In the genomic region with DNA sequence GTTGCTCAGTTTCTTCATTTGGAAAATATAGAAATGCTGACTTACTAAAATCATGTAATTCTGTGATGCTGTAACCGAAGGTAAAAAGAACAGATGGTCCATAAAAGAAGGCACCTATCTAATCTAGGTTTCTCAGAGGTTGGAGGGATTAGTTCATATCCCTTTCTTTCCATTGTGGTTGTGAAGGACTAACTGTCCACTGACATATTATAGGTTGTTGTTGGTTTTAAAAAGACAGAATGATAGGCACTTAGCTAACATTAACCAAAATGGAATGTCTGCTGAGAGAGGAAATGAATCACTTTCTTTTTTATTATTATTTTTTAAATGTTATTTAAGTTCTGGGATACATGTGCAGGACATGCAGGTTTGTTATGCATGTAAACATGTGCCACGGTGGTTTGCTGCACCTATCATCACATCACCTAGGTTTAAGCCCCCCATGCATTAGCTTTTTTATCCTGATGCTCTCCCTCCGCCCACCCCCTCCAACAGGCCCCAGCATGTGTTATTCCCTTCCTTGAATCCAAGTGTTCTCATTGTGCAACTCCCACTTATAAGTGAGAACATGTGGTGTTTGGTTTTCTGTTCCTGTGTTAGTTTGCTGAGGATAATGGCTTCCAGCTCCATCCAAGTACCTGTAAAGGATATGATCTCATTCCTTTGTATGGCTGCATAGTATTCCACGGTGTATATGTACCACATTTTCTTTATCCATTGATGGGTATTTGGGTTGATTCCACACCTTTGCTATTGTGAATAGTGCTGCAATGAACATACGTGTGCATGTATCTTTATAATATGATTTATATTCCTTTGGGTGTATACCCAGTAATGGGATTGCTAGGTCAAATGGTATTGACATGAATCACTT, we compare ENCODE assay signal across 22 cellular contexts.
DNase-seq lines count a peak whose midpoint lies in the region; ATAC-seq and TF ChIP-seq lines count a peak whose summit lies in the region.
"Had no signal": no experiment of that assay in that cellular context is flagged by ENCODE, and none has a peak within 500 bp of the region (broad histone marks: within the 10 kb centered on the region; RNA-seq: fewer than 3 reads in every experiment).

No MANE protein-coding gene starts in this region.

- peak overlapping the region; percentile 29; the same call in 1 of the 2 replicates for H3K4me3 ChIP-seq in ACC112 (ENCODE audit: low read depth, low read length)
- H3K4me3 ChIP-seq in astrocyte of the spinal cord (ENCODE audit: low read depth, low read length), result no peak overlapping the region
- no peak overlapping the region for H3K4me3 ChIP-seq in foreskin fibroblast (ENCODE audit: low read depth in 1 of 2, low read length in 2 of 2)
- H3K4me3 ChIP-seq: cardiac muscle cell, stomach had no signal

- peak overlapping the region; percentile 83 for H2AFZ ChIP-seq in ACC112 (ENCODE audit: low read length, unreplicated experiment)

- H3K27me3 ChIP-seq in ACC112 (ENCODE audit: insufficient read depth, low read length), result no peaks in the 10 kb centered on the region
- H3K27me3 ChIP-seq: cardiac muscle cell, stomach had no signal

- peak; percentile 26 for DNase-seq in HPDE6-E6E7 (ENCODE audit: extremely low spot score)
- DNase-seq in astrocyte of the spinal cord (ENCODE audit: low read depth, low spot score), result peak; percentile 35
- peak; percentile 43 to 73 for DNase-seq in foreskin fibroblast
- no peak for DNase-seq in activated CD4-positive, alpha-beta T cell treated with anti-CD3 and anti-CD28 coated beads for 4 hours
- DNase-seq: ACHN; activated CD4-positive, alpha-beta T cell treated with anti-CD3 and anti-CD28 coated beads, Interleukin-2, amount 10 ng/mL, durations not matched to agents 7 days and 5 days; activated naive CD4-positive, alpha-beta T cell treated with anti-CD3 and anti-CD28 coated beads, Interleukin-2, amount 50 U/mL, for 16 hours; activated T-cell treated with anti-CD3 and anti-CD28 coated beads for 4 hours; CD4-positive, alpha-beta memory T cell; DMS79 treated with DMSO at 0.1 percent for 48 hours; effector CD8-positive, alpha-beta T cell; foreskin melanocyte; left ventricle myocardium superior; NCI-H1092; NCI-H748 treated with DMSO at 0.1 percent for 48 hours; nucleus accumbens; stomach had no signal

- H3K4me1 ChIP-seq in ACC112 (ENCODE audit: control insufficient read depth, insufficient read depth, low read length, unreplicated experiment), result peaks cover 24% of the 10 kb centered on the region
- H3K4me1 ChIP-seq: stomach had no signal

- in situ Hi-C loops in astrocyte of the spinal cord (cut with HindIII; ENCODE audit: low sequenced_read_pairs), result no loop called here

- ATAC-seq in HG02840 (IDR thresholded peaks at IDR 0.05; ENCODE audit: low FRiP score, unreplicated experiment) (no peak), HG02852 (IDR thresholded peaks at IDR 0.05; ENCODE audit: unreplicated experiment) (no peak), HG02571 (IDR thresholded peaks at IDR 0.05; ENCODE audit: unreplicated experiment) (no peak)
- ATAC-seq: left ventricle myocardium superior had no signal

- no peaks in the 10 kb centered on the region for H3K79me2 ChIP-seq in ACC112 (ENCODE audit: control insufficient read depth, insufficient read depth, low read length, unreplicated experiment)

- H3K36me3 ChIP-seq in ACC112 (ENCODE audit: insufficient read depth, low read length), result no peaks in the 10 kb centered on the region
- H3K36me3 ChIP-seq: cardiac muscle cell, stomach had no signal

- TF ChIP-seq CTCF in astrocyte of the spinal cord (IDR thresholded peaks at IDR 0.05; ENCODE audit: low read depth, low read length) (no peak), foreskin fibroblast (IDR thresholded peaks at IDR 0.05; ENCODE audit: low read depth, low read length) (no peak)

- peak overlapping the region; percentile 79 for H3K27ac ChIP-seq in ACC112 (ENCODE audit: low read depth, low read length)
- H3K27ac ChIP-seq: cardiac muscle cell, stomach had no signal

Comparison
In these comparisons a context has a peak if more than half of its experiments do, and no peak if none do; other contexts are left out.
1. DNase-seq: peak in HPDE6-E6E7 (single experiment), astrocyte of the spinal cord (single experiment) and foreskin fibroblast (2 of 2); none in activated CD4-positive, alpha-beta T cell treated with anti-CD3 and anti-CD28 coated beads for 4 hours (0 of 2).